ENCODE assay signal across 18 cellular contexts in genomic region chr2:174544156-174544555, GRCh38. TPM values are rescaled to one million over a fixed set of nuclear protein-coding genes. Genes with fewer than 3 reads are reported as not detected.
DNase-seq lines count a peak whose midpoint lies in the region; ATAC-seq and TF ChIP-seq lines count a peak whose summit lies in the region.
"Had no signal": no experiment of that assay in that cellular context is flagged by ENCODE, and none has a peak within 500 bp of the region (broad histone marks: within the 10 kb centered on the region; RNA-seq: fewer than 3 reads in every experiment).

No MANE protein-coding gene starts in this region.

- H3K4me3 ChIP-seq in thyroid gland (replicated peaks in 1 of 3) = no peak overlapping the region
- H3K4me3 ChIP-seq: vagina had no signal

- in situ Hi-C loops in SK-MEL-5 (cut with HindIII; ENCODE audit: low pct_unique_long_range_greater_than_20kb, low sequenced_read_pairs) = no loop called here

- peak; percentile 19 to 65 for ATAC-seq in activated naive CD4-positive, alpha-beta T cell treated with anti-CD3 and anti-CD28 coated beads, Interleukin-2, amount 50 U/mL, for 72 hours
- ATAC-seq in stimulated activated naive CD8-positive, alpha-beta T cell treated with anti-CD3 and anti-CD28 coated beads, Interleukin-15, amount 100 ng/mL, for 72 hours = peak; percentile 33
- ATAC-seq: naive thymus-derived CD4-positive, alpha-beta T cell; Panc1 had no signal

- H3K4me1 ChIP-seq in thyroid gland = no peaks in the 10 kb centered on the region
- H3K4me1 ChIP-seq: vagina had no signal

- no peaks in the 10 kb centered on the region for H3K27me3 ChIP-seq in thyroid gland
- H3K27me3 ChIP-seq: vagina had no signal

- no peaks in the 10 kb centered on the region for H3K9me3 ChIP-seq in thyroid gland
- H3K9me3 ChIP-seq: vagina had no signal

- no peak for TF ChIP-seq POLR2A in thyroid gland (IDR thresholded peaks at IDR 0.05)

- no peak overlapping the region for H3K27ac Mint-ChIP-seq in activated naive CD4-positive, alpha-beta T cell treated with anti-CD3 and anti-CD28 coated beads, Interleukin-2, amount 50 U/mL, for 72 hours
- H3K27ac Mint-ChIP-seq in activated naive CD4-positive, alpha-beta T cell treated with anti-CD3 and anti-CD28 coated beads, Interleukin-2, amount 10 ng/mL, durations not matched to agents 7 days and 5 days = no peak overlapping the region
- no peak overlapping the region for H3K27ac Mint-ChIP-seq in stimulated activated naive CD8-positive, alpha-beta T cell treated with anti-CD3 and anti-CD28 coated beads, Interleukin-15, amount 100 ng/mL, for 72 hours
- H3K27ac Mint-ChIP-seq: activated CD4-positive, alpha-beta T cell treated with anti-CD3 and anti-CD28 coated beads, Interleukin-2, amount 10 ng/mL, durations not matched to agents 24 days and 14 days; CD4-positive, alpha-beta T cell had no signal

- no peak overlapping the region for H3K27ac ChIP-seq in thyroid gland
- H3K27ac ChIP-seq: vagina had no signal

- H3K36me3 ChIP-seq in thyroid gland = no peaks in the 10 kb centered on the region
- H3K36me3 ChIP-seq: vagina had no signal

- WGBS in thyroid gland, 2 donors = 73 to 92% methylated on average over 3 of the region's 3 CpGs

- H3K4me3 Mint-ChIP-seq in activated naive CD4-positive, alpha-beta T cell treated with anti-CD3 and anti-CD28 coated beads, Interleukin-2, amount 10 ng/mL, durations not matched to agents 7 days and 5 days = no peak overlapping the region
- no peak overlapping the region for H3K4me3 Mint-ChIP-seq in stimulated activated naive CD8-positive, alpha-beta T cell treated with anti-CD3 and anti-CD28 coated beads, Interleukin-15, amount 100 ng/mL, for 72 hours
- H3K4me3 Mint-ChIP-seq: activated CD4-positive, alpha-beta T cell treated with anti-CD3 and anti-CD28 coated beads, Interleukin-2, amount 10 ng/mL, durations not matched to agents 24 days and 14 days; CD4-positive, alpha-beta T cell; naive thymus-derived CD4-positive, alpha-beta T cell had no signal

- TF ChIP-seq CTCF in thyroid gland (IDR thresholded peaks at IDR 0.05) = no peak

- intact Hi-C loops in thyroid gland (cut with DNase I) = no loop called here

- DNase-seq in activated naive CD4-positive, alpha-beta T cell treated with anti-CD3 and anti-CD28 coated beads, Interleukin-2, amount 50 U/mL, for 72 hours (ENCODE audit: low spot score in 2 of 2) = no peak
- no peak for DNase-seq in activated naive CD4-positive, alpha-beta T cell treated with anti-CD3 and anti-CD28 coated beads, Interleukin-2, amount 10 ng/mL, durations not matched to agents 7 days and 5 days
- peak; percentile 94 for DNase-seq in SK-MEL-5 (ENCODE audit: low read depth, low spot score)
- peak; percentile 68 for DNase-seq in globus pallidus (ENCODE audit: low spot score)
- DNase-seq in stimulated activated naive CD8-positive, alpha-beta T cell treated with anti-CD3 and anti-CD28 coated beads, Interleukin-15, amount 100 ng/mL, for 72 hours = no peak
- no peak for DNase-seq in NCI-H1105 treated with DMSO at 0.1 percent for 48 hours (lab: John Stamatoyannopoulos, UW)
- DNase-seq in thyroid gland = no peak
- DNase-seq: activated CD4-positive, alpha-beta T cell treated with anti-CD3 and anti-CD28 coated beads, Interleukin-2, amount 10 ng/mL, durations not matched to agents 24 days and 14 days; CD4-positive, alpha-beta T cell; DMS53; GDM1; naive thymus-derived CD4-positive, alpha-beta T cell; NCI-H1417; NCI-H2107; NCI-H510A; retina had no signal

- no peaks in the 10 kb centered on the region for H3K9me3 Mint-ChIP-seq in activated naive CD4-positive, alpha-beta T cell treated with anti-CD3 and anti-CD28 coated beads, Interleukin-2, amount 50 U/mL, for 72 hours
- H3K9me3 Mint-ChIP-seq in activated naive CD4-positive, alpha-beta T cell treated with anti-CD3 and anti-CD28 coated beads, Interleukin-2, amount 10 ng/mL, durations not matched to agents 7 days and 5 days = no peaks in the 10 kb centered on the region
- no peaks in the 10 kb centered on the region for H3K9me3 Mint-ChIP-seq in stimulated activated naive CD8-positive, alpha-beta T cell treated with anti-CD3 and anti-CD28 coated beads, Interleukin-15, amount 100 ng/mL, for 72 hours
- H3K9me3 Mint-ChIP-seq: activated CD4-positive, alpha-beta T cell treated with anti-CD3 and anti-CD28 coated beads, Interleukin-2, amount 10 ng/mL, durations not matched to agents 24 days and 14 days had no signal

- peaks cover 8% of the 10 kb centered on the region for H3K27me3 Mint-ChIP-seq in activated naive CD4-positive, alpha-beta T cell treated with anti-CD3 and anti-CD28 coated beads, Interleukin-2, amount 10 ng/mL, durations not matched to agents 7 days and 5 days
- no peaks in the 10 kb centered on the region for H3K27me3 Mint-ChIP-seq in stimulated activated naive CD8-positive, alpha-beta T cell treated with anti-CD3 and anti-CD28 coated beads, Interleukin-15, amount 100 ng/mL, for 72 hours
- H3K27me3 Mint-ChIP-seq: CD4-positive, alpha-beta T cell had no signal

- CTCF ChIA-PET in activated naive CD4-positive, alpha-beta T cell treated with anti-CD3 and anti-CD28 coated beads, Interleukin-2, amount 10 ng/mL, durations not matched to agents 7 days and 5 days (lab: Charles Lee) = interaction anchor here (0.5 to 3.5 kb wide), 2 partner anchors 81 to 303 kb away, joined by 3 to 25 read pairs; no protein-coding TSS in a partner anchor

- H3K4me1 Mint-ChIP-seq in activated naive CD4-positive, alpha-beta T cell treated with anti-CD3 and anti-CD28 coated beads, Interleukin-2, amount 10 ng/mL, durations not matched to agents 7 days and 5 days = peaks cover 10% of the 10 kb centered on the region
- peaks cover 41% of the 10 kb centered on the region for H3K4me1 Mint-ChIP-seq in stimulated activated naive CD8-positive, alpha-beta T cell treated with anti-CD3 and anti-CD28 coated beads, Interleukin-15, amount 100 ng/mL, for 72 hours

- no peaks in the 10 kb centered on the region for H3K36me3 Mint-ChIP-seq in activated naive CD4-positive, alpha-beta T cell treated with anti-CD3 and anti-CD28 coated beads, Interleukin-2, amount 50 U/mL, for 72 hours
- peaks cover 4% of the 10 kb centered on the region for H3K36me3 Mint-ChIP-seq in activated naive CD4-positive, alpha-beta T cell treated with anti-CD3 and anti-CD28 coated beads, Interleukin-2, amount 10 ng/mL, durations not matched to agents 7 days and 5 days

RNA-seq across cellular contexts. Expression of gene WIPF1, which starts 53.4 kb away (rescaled TPM):
- 100 to 1,000 TPM; 138 to 262 TPM for total RNA-seq in activated naive CD4-positive, alpha-beta T cell treated with anti-CD3 and anti-CD28 coated beads, Interleukin-2, amount 50 U/mL, for 72 hours
- total RNA-seq in SK-MEL-5 (2014; rRNA removed; shearing (Covaris generic)) = 6.1 and 8.2 TPM in 2 replicates
- 29.2 and 29.7 TPM in 2 replicates for polyA plus RNA-seq in SK-MEL-5 (2015; cell fraction: cytosol; rRNA removed)
- 8.9 and 16.6 TPM in 2 replicates for polyA plus RNA-seq in SK-MEL-5 (2015; cell fraction: nucleus; rRNA removed)
- total RNA-seq in thyroid gland = 10 to 100 TPM; 15.2 to 32.7 (median 21.3) TPM

RNA-seq across cellular contexts. Expression of gene GPR155, which starts 57.3 kb away (rescaled TPM):
- total RNA-seq in activated naive CD4-positive, alpha-beta T cell treated with anti-CD3 and anti-CD28 coated beads, Interleukin-2, amount 50 U/mL, for 72 hours = 10 to 100 TPM in 1 of 2 donors, 1 to 10 TPM in 1; 8.8 to 18.5 TPM
- total RNA-seq in SK-MEL-5 (2014; rRNA removed; shearing (Covaris generic)) = 2.3 and 3.0 TPM in 2 replicates
- polyA plus RNA-seq in SK-MEL-5 (2015; cell fraction: cytosol; rRNA removed) = 2.8 and 4.3 TPM in 2 replicates
- polyA plus RNA-seq in SK-MEL-5 (2015; cell fraction: nucleus; rRNA removed) = 2.4 and 3.1 TPM in 2 replicates
- 10 to 100 TPM in 2 of 4 donors, 1 to 10 TPM in 2; 7.1 to 10.9 (median 10.2) TPM for total RNA-seq in thyroid gland

Comparison
In these comparisons a context has a peak if more than half of its experiments do, and no peak if none do; other contexts are left out.
1. DNase-seq: peak in SK-MEL-5 (single experiment) and globus pallidus (single experiment); none in activated naive CD4-positive, alpha-beta T cell treated with anti-CD3 and anti-CD28 coated beads, Interleukin-2, amount 50 U/mL, for 72 hours (0 of 2), activated naive CD4-positive, alpha-beta T cell treated with anti-CD3 and anti-CD28 coated beads, Interleukin-2, amount 10 ng/mL, durations not matched to agents 7 days and 5 days (single experiment), stimulated activated naive CD8-positive, alpha-beta T cell treated with anti-CD3 and anti-CD28 coated beads, Interleukin-15, amount 100 ng/mL, for 72 hours (0 of 2), NCI-H1105 treated with DMSO at 0.1 percent for 48 hours (single experiment) and thyroid gland (0 of 2).
2. RNA of gene WIPF1, which starts 53.4 kb away (total RNA-seq): 138 to 262 TPM in activated naive CD4-positive, alpha-beta T cell treated with anti-CD3 and anti-CD28 coated beads, Interleukin-2, amount 50 U/mL, for 72 hours; 15.2 to 32.7 TPM in thyroid gland and 6.1 to 8.2 TPM in SK-MEL-5; every median in the first group is over 4 times any median in the second.